ENCODE assay signal across 11 cellular contexts in the genomic region with DNA sequence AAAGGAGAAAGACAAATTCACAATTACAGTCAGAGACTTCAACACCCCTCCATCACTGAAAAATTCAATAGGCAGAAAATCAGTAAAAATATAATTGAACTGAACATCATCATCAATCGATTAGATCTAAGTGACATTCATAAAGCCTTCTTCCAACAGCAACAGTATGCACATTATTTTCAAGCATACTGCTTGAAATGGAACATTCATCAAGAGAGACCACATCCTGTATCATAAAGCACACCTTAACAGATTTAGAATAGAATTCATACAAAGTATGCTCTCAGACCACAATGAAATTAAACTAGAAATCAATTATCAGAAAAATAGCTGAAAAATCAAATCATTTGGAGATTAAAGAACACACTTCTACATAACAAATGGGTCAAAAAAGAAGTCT.
"Had no signal": no experiment of that assay in that cellular context is flagged by ENCODE, and none has a peak within 500 bp of the region (broad histone marks: within the 10 kb centered on the region; RNA-seq: fewer than 3 reads in every experiment).

No MANE protein-coding gene starts in this region.

- ATAC-seq: gastrocnemius medialis, heart right ventricle had no signal

- H3K9me3 Mint-ChIP-seq: activated CD4-positive, alpha-beta memory T cell treated with anti-CD3 and anti-CD28 coated beads for 36 hours had no signal

- H3K4me3 Mint-ChIP-seq: activated CD4-positive, alpha-beta memory T cell treated with anti-CD3 and anti-CD28 coated beads for 36 hours had no signal

- DNase-seq: activated CD4-positive, alpha-beta memory T cell treated with anti-CD3 and anti-CD28 coated beads for 36 hours; activated effector memory CD4-positive, alpha-beta T cell treated with Interleukin-2 at 50 U/mL for 16 hours; colonic mucosa; effector memory CD4-positive, alpha-beta T cell; gastrocnemius medialis; heart right ventricle; posterior cingulate gyrus; stimulated activated CD4-positive, alpha-beta T cell treated with anti-CD3 and anti-CD28 coated beads, Interleukin-15, amount 100 ng/mL, for 24 hours; stimulated activated CD4-positive, alpha-beta T cell treated with anti-CD3 and anti-CD28 coated beads, Interleukin-4, amount 100 ng/mL, for 24 hours; thyroid gland; uterus had no signal

- H3K27ac Mint-ChIP-seq: activated CD4-positive, alpha-beta memory T cell treated with anti-CD3 and anti-CD28 coated beads for 36 hours had no signal

- H3K27me3 Mint-ChIP-seq: activated CD4-positive, alpha-beta memory T cell treated with anti-CD3 and anti-CD28 coated beads for 36 hours had no signal
